In the genomic region with DNA sequence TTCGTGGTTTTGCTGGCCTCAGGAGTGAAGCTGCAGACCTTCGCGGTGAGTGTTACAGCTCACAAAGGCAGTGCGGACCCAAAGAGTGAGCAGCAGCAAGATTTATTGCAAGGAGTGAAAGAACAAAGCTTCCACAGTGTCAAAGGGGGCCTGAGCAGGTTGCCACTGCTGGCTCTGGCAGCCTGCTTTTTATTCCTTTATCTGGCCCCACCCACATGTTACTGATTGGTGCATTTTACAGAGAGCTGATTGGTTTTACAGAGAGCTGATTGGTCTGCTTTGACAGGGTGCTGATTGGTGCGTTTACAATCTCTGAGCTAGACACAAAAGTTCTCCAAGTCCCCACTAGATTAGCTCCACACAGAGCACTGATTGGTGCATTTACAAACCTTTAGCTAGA, we compare ENCODE assay signal across 1 cellular context.
TF ChIP-seq lines count a peak whose summit lies in the region.

No MANE protein-coding gene starts in this region.

TF ChIP-seq in K562, 482 proteins besides CTCF, POLR2A, EP300 and RAD21:
- TF ChIP-seq RBM25 (IDR thresholded peaks at IDR 0.05; ENCODE audit: low read depth, low read length, severe bottlenecking) (peak; percentile 5), NFYB (IDR thresholded peaks at IDR 0.05; ENCODE audit: extremely low read depth, insufficient read length) (peak; percentile 70)
